13 cellular contexts compared by ENCODE assay signal in genomic region chr1:91570105-91570448, GRCh38.
A peak's percentile ranks its signal among the peaks of the same experiment; 100 is the strongest.
DNase-seq lines count a peak whose midpoint lies in the region; ATAC-seq and TF ChIP-seq lines count a peak whose summit lies in the region.
"Had no signal": no experiment of that assay in that cellular context is flagged by ENCODE, and none has a peak within 500 bp of the region (broad histone marks: within the 10 kb centered on the region; RNA-seq: fewer than 3 reads in every experiment).

No MANE protein-coding gene starts in this region.

- in situ Hi-C loops in IMR-90 (cut with MboI; ENCODE audit: low sequenced_read_pairs) = no loop called here

- peaks cover 15% of the 10 kb centered on the region for H3K9me1 ChIP-seq in IMR-90 (ENCODE audit: insufficient read depth, low read length)

- H2BK120ac ChIP-seq in IMR-90 (ENCODE audit: low read depth, low read length) = peak overlapping the region; percentile 79

- peak overlapping the region; percentile 88 for H3K27ac ChIP-seq in IMR-90 (ENCODE audit: insufficient read depth, low read length)
- H3K27ac ChIP-seq in muscle layer of duodenum (ENCODE audit: low read length) = peak overlapping the region; percentile 52
- H3K27ac ChIP-seq in thoracic aorta = peak overlapping the region; percentile 54 to 72
- H3K27ac ChIP-seq: VCaP had no signal

- peak overlapping the region; percentile 81 for H4K91ac ChIP-seq in IMR-90 (ENCODE audit: insufficient read depth, low read depth, low read length)

- H3K18ac ChIP-seq in IMR-90 (ENCODE audit: low read depth, low read length) = peak overlapping the region; percentile 63

- no peaks in the 10 kb centered on the region for H3K27me3 ChIP-seq in IMR-90 (ENCODE audit: control insufficient read depth, insufficient read depth, low read length)
- no peaks in the 10 kb centered on the region for H3K27me3 ChIP-seq in muscle layer of duodenum (ENCODE audit: low read depth, low read length)
- no peaks in the 10 kb centered on the region for H3K27me3 ChIP-seq in thoracic aorta (replicated peaks; ENCODE audit: insufficient read depth)

- H3K9ac ChIP-seq in IMR-90 (ENCODE audit: low read depth, low read length) = 0 out of 2 replicates have a peak overlapping the region, but pooled peaks have one; percentile 8

- H2AK9ac ChIP-seq in IMR-90 (replicated peaks; ENCODE audit: low read depth, low read length, poor library complexity) = peak overlapping the region; percentile 18

- H3K79me1 ChIP-seq in IMR-90 (ENCODE audit: low read depth in 1 of 2, low read length in 2 of 2) = no peaks in the 10 kb centered on the region

- TF ChIP-seq RAD21 in IMR-90 (IDR thresholded peaks at IDR 0.05; ENCODE audit: low read length) = no peak

- H3K4me3 Mint-ChIP-seq in chondrocyte (ENCODE audit: unreplicated experiment) = no peak overlapping the region
- H3K4me3 Mint-ChIP-seq in stimulated activated memory B cell treated with anti-CD40 and anti-IgM and Interleukin-4, amounts not matched to agents 10 μg/mL and 1 μg/mL and 100 μg/mL, for 72 hours = no peak overlapping the region

- intact Hi-C loops in IMR-90 (cut with micrococcal nuclease) = no loop called here

- no peak for DNase-seq in IMR-90
- DNase-seq in chondrocyte (ENCODE audit: low spot score) = no peak
- no peak for DNase-seq in thoracic aorta (ENCODE audit: low spot score)
- DNase-seq in dermis blood vessel endothelial cell = no peak
- DNase-seq in activated CD4-positive, alpha-beta T cell treated with anti-CD3 and anti-CD28 coated beads for 48 hours = no peak
- DNase-seq: activated naive CD4-positive, alpha-beta T cell; central memory CD4-positive, alpha-beta T cell; mesendoderm; posterior cingulate gyrus had no signal

- peak overlapping the region; percentile 93 for H3K4ac ChIP-seq in IMR-90 (ENCODE audit: low read depth, low read length)

- H3K4me1 Mint-ChIP-seq in chondrocyte (ENCODE audit: low read depth) = peaks cover 28% of the 10 kb centered on the region
- H3K4me1 Mint-ChIP-seq in stimulated activated memory B cell treated with anti-CD40 and anti-IgM and Interleukin-4, amounts not matched to agents 10 μg/mL and 1 μg/mL and 100 μg/mL, for 72 hours = peaks cover 24% of the 10 kb centered on the region

- CTCF ChIA-PET in IMR-90 (lab: Yijun Ruan, JAX) = interaction anchor here (0.6 to 1.2 kb wide), 2 partner anchors 32 to 242 kb away, joined by 3 to 5 read pairs; no protein-coding TSS in a partner anchor

- H3K23ac ChIP-seq in IMR-90 (ENCODE audit: low read depth, low read length) = peak overlapping the region; percentile 3; the same call in 1 of the 2 replicates

- H2BK20ac ChIP-seq in IMR-90 (ENCODE audit: low read depth, low read length) = peak overlapping the region; percentile 52

- H3K4me3 ChIP-seq in IMR-90 (ENCODE audit: insufficient read depth, low read depth, low read length) (no peak overlapping the region), muscle layer of duodenum (ENCODE audit: low read depth in 1 of 2, low read length in 2 of 2) (no peak overlapping the region), thoracic aorta (peak overlapping the region; percentile 0)

- TF ChIP-seq CTCF in IMR-90 (conservative IDR thresholded peaks at IDR 0.05; ENCODE audit: low read depth, low read length) = no peak
- TF ChIP-seq CTCF in chondrocyte (IDR thresholded peaks at IDR 0.05) = no peak
- no peak for TF ChIP-seq CTCF in thoracic aorta (IDR thresholded peaks at IDR 0.05)

- peak overlapping the region; percentile 97; the same call in 2 of the 3 replicates for H2BK15ac ChIP-seq in IMR-90 (ENCODE audit: low read depth, low read length)

- POLR2A ChIA-PET in IMR-90 (lab: Charles Lee; ENCODE audit: unreplicated experiment) = no interaction called here

- peaks cover 16% of the 10 kb centered on the region for H3K4me1 ChIP-seq in IMR-90 (ENCODE audit: control insufficient read depth, insufficient read depth, low read length)
- peaks cover 0 to 12% of the 10 kb centered on the region in 2 donors for H3K4me1 ChIP-seq in muscle layer of duodenum (ENCODE audit: control insufficient read depth in 1 of 2, insufficient read depth in 2 of 2, low read length in 2 of 2)
- H3K4me1 ChIP-seq in thoracic aorta (ENCODE audit: control insufficient read depth in 1 of 2, low read depth in 2 of 2) = peaks cover 13 to 29% of the 10 kb centered on the region in 2 donors

- no CpG with 5 or more reads among the region's 2 CpGs for WGBS in IMR-90 (ENCODE audit: extremely low coverage in 2 of 2, insufficient read length in 1 of 2), 2 experiments

- ATAC-seq in IMR-90 (ENCODE audit: low read depth) (no peak), thoracic aorta (ENCODE audit: insufficient number of reproducible peaks, low FRiP score, low read depth) (no peak)
- no peak for ATAC-seq in stimulated activated memory B cell treated with anti-CD40 and anti-IgM and Interleukin-4, amounts not matched to agents 10 μg/mL and 1 μg/mL and 100 μg/mL, for 72 hours

- BruUV-seq in IMR-90 (replicated peaks; lab: Mats Ljungman, UMichigan) = no TSS peak

- H3K36me3 Mint-ChIP-seq in chondrocyte (ENCODE audit: low read depth) = no peaks in the 10 kb centered on the region
- no peaks in the 10 kb centered on the region for H3K36me3 Mint-ChIP-seq in stimulated activated memory B cell treated with anti-CD40 and anti-IgM and Interleukin-4, amounts not matched to agents 10 μg/mL and 1 μg/mL and 100 μg/mL, for 72 hours
- H3K36me3 Mint-ChIP-seq: CD4-positive, alpha-beta memory T cell had no signal

- peak overlapping the region; percentile 97 for H3K27ac Mint-ChIP-seq in chondrocyte (ENCODE audit: unreplicated experiment)
- H3K27ac Mint-ChIP-seq in stimulated activated memory B cell treated with anti-CD40 and anti-IgM and Interleukin-4, amounts not matched to agents 10 μg/mL and 1 μg/mL and 100 μg/mL, for 72 hours = no peak overlapping the region

- peak overlapping the region; percentile 56; the same call in 1 of the 2 replicates for H3K14ac ChIP-seq in IMR-90 (replicated peaks; ENCODE audit: low read depth, low read length)

- peak overlapping the region; percentile 68; the same call in 1 of the 2 replicates for H3K56ac ChIP-seq in IMR-90 (ENCODE audit: extremely low read depth, insufficient read depth, low read length)

- H3K9me3 Mint-ChIP-seq in chondrocyte (ENCODE audit: low read depth) = no peaks in the 10 kb centered on the region
- H3K9me3 Mint-ChIP-seq in stimulated activated memory B cell treated with anti-CD40 and anti-IgM and Interleukin-4, amounts not matched to agents 10 μg/mL and 1 μg/mL and 100 μg/mL, for 72 hours = no peaks in the 10 kb centered on the region
- H3K9me3 Mint-ChIP-seq: CD4-positive, alpha-beta memory T cell had no signal

- H4K8ac ChIP-seq in IMR-90 (ENCODE audit: low read depth in 2 of 2, low read length in 2 of 2) = peak overlapping the region; percentile 28 to 58

- H3K9me3 ChIP-seq in IMR-90 (ENCODE audit: control insufficient read depth, insufficient read depth, low read length) (no peaks in the 10 kb centered on the region), muscle layer of duodenum (ENCODE audit: control insufficient read depth in 1 of 2, low read length in 2 of 2) (no peaks in the 10 kb centered on the region), thoracic aorta (no peaks in the 10 kb centered on the region)

- peak overlapping the region; percentile 77 for H4K5ac ChIP-seq in IMR-90 (ENCODE audit: low read depth, low read length)

- peak overlapping the region; percentile 91 for H2AFZ ChIP-seq in IMR-90 (replicated peaks; ENCODE audit: low read length, poor library complexity)

- no peaks in the 10 kb centered on the region for H3K27me3 Mint-ChIP-seq in chondrocyte (ENCODE audit: low read depth)
- H3K27me3 Mint-ChIP-seq in stimulated activated memory B cell treated with anti-CD40 and anti-IgM and Interleukin-4, amounts not matched to agents 10 μg/mL and 1 μg/mL and 100 μg/mL, for 72 hours = no peaks in the 10 kb centered on the region
- H3K27me3 Mint-ChIP-seq: CD4-positive, alpha-beta memory T cell had no signal

- H2BK5ac ChIP-seq in IMR-90 (ENCODE audit: low read depth, low read length, poor library complexity, severe bottlenecking) = peak overlapping the region; percentile 95

- peak overlapping the region; percentile 3 for H3K4me2 ChIP-seq in IMR-90 (ENCODE audit: low read depth, low read length)

- H4K20me1 ChIP-seq in IMR-90 (ENCODE audit: insufficient read depth, low read length) = no peaks in the 10 kb centered on the region; the same call in 1 of the 2 replicates

- H2AK5ac ChIP-seq in IMR-90 (ENCODE audit: low read depth, low read length) = peak overlapping the region; percentile 91; the same call in 1 of the 2 replicates

- dilution Hi-C loops in IMR-90 (cut with HindIII; ENCODE audit: low sequenced_read_pairs, unreplicated experiment) = no loop called here

- no peak for TF ChIP-seq POLR2A in IMR-90 (IDR thresholded peaks at IDR 0.05; ENCODE audit: low read depth, low read length)

- H3K36me3 ChIP-seq in IMR-90 (ENCODE audit: control insufficient read depth, insufficient read depth, low read length) (no peaks in the 10 kb centered on the region), muscle layer of duodenum (ENCODE audit: control insufficient read depth in 1 of 2, insufficient read depth in 2 of 2, low read length in 2 of 2) (no peaks in the 10 kb centered on the region), thoracic aorta (no peaks in the 10 kb centered on the region)

TF ChIP-seq in IMR-90, 13 proteins besides CTCF, POLR2A, EP300 and RAD21 (continues in another document):
- TF ChIP-seq SMC3 (IDR thresholded peaks at IDR 0.05; ENCODE audit: low read depth, low read length) (no peak), MAFK (IDR thresholded peaks at IDR 0.05; ENCODE audit: low read depth, low read length) (no peak), MAZ (IDR thresholded peaks at IDR 0.05; ENCODE audit: borderline replicate concordance, low read depth, low read length) (no peak), FOS (IDR thresholded peaks at IDR 0.05; ENCODE audit: low read depth, low read length) (no peak), RCOR1 (IDR thresholded peaks at IDR 0.05; ENCODE audit: insufficient replicate concordance, low read length) (no peak), MXI1 (IDR thresholded peaks at IDR 0.05; ENCODE audit: borderline replicate concordance, low read depth, low read length) (no peak), NFE2L2 (IDR thresholded peaks at IDR 0.05; ENCODE audit: low read depth, low read length) (no peak), CHD1 (IDR thresholded peaks at IDR 0.05; ENCODE audit: low read depth, low read length) (no peak), CEBPB (IDR thresholded peaks at IDR 0.05; ENCODE audit: low read depth, low read length) (no peak), RFX5 (IDR thresholded peaks at IDR 0.05; ENCODE audit: low read depth, low read length) (no peak)
- TF ChIP-seq, protein P1, sequence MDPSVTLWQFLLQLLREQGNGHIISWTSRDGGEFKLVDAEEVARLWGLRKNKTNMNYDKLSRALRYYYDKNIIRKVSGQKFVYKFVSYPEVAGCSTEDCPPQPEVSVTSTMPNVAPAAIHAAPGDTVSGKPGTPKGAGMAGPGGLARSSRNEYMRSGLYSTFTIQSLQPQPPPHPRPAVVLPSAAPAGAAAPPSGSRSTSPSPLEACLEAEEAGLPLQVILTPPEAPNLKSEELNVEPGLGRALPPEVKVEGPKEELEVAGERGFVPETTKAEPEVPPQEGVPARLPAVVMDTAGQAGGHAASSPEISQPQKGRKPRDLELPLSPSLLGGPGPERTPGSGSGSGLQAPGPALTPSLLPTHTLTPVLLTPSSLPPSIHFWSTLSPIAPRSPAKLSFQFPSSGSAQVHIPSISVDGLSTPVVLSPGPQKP (IDR thresholded peaks at IDR 0.05; ENCODE audit: borderline replicate concordance, low read depth, low read length) = no peak
